ENCODE assay signal across 1 cellular context in the genomic region with DNA sequence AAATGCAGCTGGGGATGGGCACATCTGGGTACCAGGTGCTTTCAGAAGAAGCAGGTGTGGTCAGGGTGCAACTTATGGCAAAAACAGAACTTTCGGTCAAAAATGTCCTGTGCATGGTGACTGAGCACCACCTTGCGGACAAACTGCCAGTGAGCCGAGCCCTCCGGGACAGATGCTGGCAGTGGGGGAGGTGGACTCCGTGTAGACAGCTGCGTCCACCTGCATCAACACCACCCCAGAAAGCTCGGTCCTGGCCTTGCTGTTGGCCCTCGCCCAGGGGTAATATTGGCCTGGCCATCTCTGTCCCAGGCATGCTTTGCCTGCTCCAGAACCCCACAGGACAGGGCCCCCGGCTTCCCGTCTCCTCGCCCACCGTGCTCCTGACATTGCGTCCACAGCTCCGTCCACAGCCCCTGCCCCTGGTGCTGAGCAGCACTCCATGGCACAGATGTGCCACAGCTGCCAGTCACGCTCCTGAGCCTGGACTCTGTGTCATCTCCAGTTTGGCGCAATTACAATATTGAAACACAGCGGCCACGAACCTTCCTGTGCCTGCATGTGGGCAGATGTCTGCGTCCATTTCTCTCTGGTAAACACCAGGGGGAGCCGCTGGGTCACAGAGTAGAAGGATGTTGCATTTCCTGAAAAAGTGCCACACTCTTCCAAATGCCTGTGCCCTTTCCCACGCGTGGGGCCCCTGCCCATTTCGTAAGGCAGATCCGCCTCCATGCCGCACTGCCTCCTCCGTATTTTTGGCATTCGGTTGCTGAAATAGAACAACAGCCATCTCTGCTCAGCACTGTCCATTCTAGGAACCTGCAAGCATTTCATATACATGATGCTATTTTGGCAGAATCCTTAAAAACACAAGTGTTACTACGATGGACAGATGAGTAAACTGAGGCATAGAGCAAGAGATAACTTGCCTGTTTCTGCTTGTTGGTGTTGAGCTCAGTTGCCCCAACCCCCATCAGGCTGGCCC.
TF ChIP-seq lines count a peak whose summit lies in the region.

No MANE protein-coding gene starts in this region.

TF ChIP-seq in HepG2, 621 proteins besides CTCF, POLR2A, EP300 and RAD21 (continued from another document):
- TF ChIP-seq, protein P1, sequence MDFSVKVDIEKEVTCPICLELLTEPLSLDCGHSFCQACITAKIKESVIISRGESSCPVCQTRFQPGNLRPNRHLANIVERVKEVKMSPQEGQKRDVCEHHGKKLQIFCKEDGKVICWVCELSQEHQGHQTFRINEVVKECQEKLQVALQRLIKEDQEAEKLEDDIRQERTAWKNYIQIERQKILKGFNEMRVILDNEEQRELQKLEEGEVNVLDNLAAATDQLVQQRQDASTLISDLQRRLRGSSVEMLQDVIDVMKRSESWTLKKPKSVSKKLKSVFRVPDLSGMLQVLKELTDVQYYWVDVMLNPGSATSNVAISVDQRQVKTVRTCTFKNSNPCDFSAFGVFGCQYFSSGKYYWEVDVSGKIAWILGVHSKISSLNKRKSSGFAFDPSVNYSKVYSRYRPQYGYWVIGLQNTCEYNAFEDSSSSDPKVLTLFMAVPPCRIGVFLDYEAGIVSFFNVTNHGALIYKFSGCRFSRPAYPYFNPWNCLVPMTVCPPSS (IDR thresholded peaks at IDR 0.05), result no peak
- TF ChIP-seq, protein P2, sequence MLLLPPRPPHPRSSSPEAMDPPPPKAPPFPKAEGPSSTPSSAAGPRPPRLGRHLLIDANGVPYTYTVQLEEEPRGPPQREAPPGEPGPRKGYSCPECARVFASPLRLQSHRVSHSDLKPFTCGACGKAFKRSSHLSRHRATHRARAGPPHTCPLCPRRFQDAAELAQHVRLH (CRISPR knock-in tag; IDR thresholded peaks at IDR 0.05; ENCODE audit: borderline replicate concordance, low read depth), result no peak
- TF ChIP-seq ZNF83 (CRISPR knock-in tag; IDR thresholded peaks at IDR 0.05; ENCODE audit: borderline replicate concordance), result no peak
- TF ChIP-seq ZNF136 (CRISPR knock-in tag; IDR thresholded peaks at IDR 0.05; ENCODE audit: low read depth), result peak; percentile 35; the same call in 1 of the 2 replicates
- TF ChIP-seq, protein P3, sequence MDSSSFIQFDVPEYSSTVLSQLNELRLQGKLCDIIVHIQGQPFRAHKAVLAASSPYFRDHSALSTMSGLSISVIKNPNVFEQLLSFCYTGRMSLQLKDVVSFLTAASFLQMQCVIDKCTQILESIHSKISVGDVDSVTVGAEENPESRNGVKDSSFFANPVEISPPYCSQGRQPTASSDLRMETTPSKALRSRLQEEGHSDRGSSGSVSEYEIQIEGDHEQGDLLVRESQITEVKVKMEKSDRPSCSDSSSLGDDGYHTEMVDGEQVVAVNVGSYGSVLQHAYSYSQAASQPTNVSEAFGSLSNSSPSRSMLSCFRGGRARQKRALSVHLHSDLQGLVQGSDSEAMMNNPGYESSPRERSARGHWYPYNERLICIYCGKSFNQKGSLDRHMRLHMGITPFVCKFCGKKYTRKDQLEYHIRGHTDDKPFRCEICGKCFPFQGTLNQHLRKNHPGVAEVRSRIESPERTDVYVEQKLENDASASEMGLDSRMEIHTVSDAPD (CRISPR knock-in tag; IDR thresholded peaks at IDR 0.05), result no peak
- no peak for TF ChIP-seq ZNF329 (CRISPR knock-in tag; IDR thresholded peaks at IDR 0.05; ENCODE audit: low read depth)
- no peak for TF ChIP-seq SOX6 (IDR thresholded peaks at IDR 0.05)
- TF ChIP-seq SOX6 (CRISPR knock-in tag; IDR thresholded peaks at IDR 0.05), result peak; percentile 31; the same call in 1 of the 2 replicates
- 0 out of 2 replicates have a peak, but pooled peaks have one; percentile 76 for TF ChIP-seq NFE2L1 (CRISPR knock-in tag; IDR thresholded peaks at IDR 0.05; ENCODE audit: borderline replicate concordance)
- TF ChIP-seq, protein P4, sequence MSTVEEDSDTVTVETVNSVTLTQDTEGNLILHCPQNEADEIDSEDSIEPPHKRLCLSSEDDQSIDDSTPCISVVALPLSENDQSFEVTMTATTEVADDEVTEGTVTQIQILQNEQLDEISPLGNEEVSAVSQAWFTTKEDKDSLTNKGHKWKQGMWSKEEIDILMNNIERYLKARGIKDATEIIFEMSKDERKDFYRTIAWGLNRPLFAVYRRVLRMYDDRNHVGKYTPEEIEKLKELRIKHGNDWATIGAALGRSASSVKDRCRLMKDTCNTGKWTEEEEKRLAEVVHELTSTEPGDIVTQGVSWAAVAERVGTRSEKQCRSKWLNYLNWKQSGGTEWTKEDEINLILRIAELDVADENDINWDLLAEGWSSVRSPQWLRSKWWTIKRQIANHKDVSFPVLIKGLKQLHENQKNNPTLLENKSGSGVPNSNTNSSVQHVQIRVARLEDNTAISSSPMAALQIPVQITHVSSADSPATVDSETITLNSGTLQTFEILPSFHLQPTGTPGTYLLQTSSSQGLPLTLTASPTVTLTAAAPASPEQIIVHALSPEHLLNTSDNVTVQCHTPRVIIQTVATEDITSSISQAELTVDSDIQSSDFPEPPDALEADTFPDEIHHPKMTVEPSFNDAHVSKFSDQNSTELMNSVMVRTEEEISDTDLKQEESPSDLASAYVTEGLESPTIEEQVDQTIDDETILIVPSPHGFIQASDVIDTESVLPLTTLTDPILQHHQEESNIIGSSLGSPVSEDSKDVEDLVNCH (CRISPR knock-in tag; IDR thresholded peaks at IDR 0.05), result no peak
- TF ChIP-seq SMARCC2 (IDR thresholded peaks at IDR 0.05), result no peak
- no peak for TF ChIP-seq MEIS1 (CRISPR knock-in tag; IDR thresholded peaks at IDR 0.05; ENCODE audit: borderline replicate concordance)
- TF ChIP-seq, protein P5, sequence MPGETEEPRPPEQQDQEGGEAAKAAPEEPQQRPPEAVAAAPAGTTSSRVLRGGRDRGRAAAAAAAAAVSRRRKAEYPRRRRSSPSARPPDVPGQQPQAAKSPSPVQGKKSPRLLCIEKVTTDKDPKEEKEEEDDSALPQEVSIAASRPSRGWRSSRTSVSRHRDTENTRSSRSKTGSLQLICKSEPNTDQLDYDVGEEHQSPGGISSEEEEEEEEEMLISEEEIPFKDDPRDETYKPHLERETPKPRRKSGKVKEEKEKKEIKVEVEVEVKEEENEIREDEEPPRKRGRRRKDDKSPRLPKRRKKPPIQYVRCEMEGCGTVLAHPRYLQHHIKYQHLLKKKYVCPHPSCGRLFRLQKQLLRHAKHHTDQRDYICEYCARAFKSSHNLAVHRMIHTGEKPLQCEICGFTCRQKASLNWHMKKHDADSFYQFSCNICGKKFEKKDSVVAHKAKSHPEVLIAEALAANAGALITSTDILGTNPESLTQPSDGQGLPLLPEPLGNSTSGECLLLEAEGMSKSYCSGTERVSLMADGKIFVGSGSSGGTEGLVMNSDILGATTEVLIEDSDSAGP (CRISPR knock-in tag; IDR thresholded peaks at IDR 0.05; ENCODE audit: borderline replicate concordance), result peak; percentile 81; the same call in 1 of the 2 replicates
- no peak for TF ChIP-seq ZNF7 (CRISPR knock-in tag; IDR thresholded peaks at IDR 0.05)
- TF ChIP-seq ZFY (CRISPR knock-in tag; IDR thresholded peaks at IDR 0.05), result peak; percentile 29; the same call in 1 of the 2 replicates
- no peak for TF ChIP-seq ZNF382 (CRISPR knock-in tag; IDR thresholded peaks at IDR 0.05; ENCODE audit: borderline replicate concordance)
- peak; percentile 89 for TF ChIP-seq SMC3 (IDR thresholded peaks at IDR 0.05; ENCODE audit: low read length)
- no peak for TF ChIP-seq TRIM24 (CRISPR knock-in tag; IDR thresholded peaks at IDR 0.05)
- TF ChIP-seq, protein P6, sequence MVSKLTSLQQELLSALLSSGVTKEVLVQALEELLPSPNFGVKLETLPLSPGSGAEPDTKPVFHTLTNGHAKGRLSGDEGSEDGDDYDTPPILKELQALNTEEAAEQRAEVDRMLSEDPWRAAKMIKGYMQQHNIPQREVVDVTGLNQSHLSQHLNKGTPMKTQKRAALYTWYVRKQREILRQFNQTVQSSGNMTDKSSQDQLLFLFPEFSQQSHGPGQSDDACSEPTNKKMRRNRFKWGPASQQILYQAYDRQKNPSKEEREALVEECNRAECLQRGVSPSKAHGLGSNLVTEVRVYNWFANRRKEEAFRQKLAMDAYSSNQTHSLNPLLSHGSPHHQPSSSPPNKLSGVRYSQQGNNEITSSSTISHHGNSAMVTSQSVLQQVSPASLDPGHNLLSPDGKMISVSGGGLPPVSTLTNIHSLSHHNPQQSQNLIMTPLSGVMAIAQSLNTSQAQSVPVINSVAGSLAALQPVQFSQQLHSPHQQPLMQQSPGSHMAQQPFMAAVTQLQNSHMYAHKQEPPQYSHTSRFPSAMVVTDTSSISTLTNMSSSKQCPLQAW (CRISPR knock-in tag; IDR thresholded peaks at IDR 0.05), result peak; percentile 52
- TF ChIP-seq ZEB1 (IDR thresholded peaks at IDR 0.05; ENCODE audit: insufficient replicate concordance, low read depth), result peak; percentile 15
- peak; percentile 18; the same call in 1 of the 2 replicates for TF ChIP-seq FOSL2 (CRISPR knock-in tag; IDR thresholded peaks at IDR 0.05)
